Comparison of ENCODE assay signal across 1 cellular context in the genomic region with DNA sequence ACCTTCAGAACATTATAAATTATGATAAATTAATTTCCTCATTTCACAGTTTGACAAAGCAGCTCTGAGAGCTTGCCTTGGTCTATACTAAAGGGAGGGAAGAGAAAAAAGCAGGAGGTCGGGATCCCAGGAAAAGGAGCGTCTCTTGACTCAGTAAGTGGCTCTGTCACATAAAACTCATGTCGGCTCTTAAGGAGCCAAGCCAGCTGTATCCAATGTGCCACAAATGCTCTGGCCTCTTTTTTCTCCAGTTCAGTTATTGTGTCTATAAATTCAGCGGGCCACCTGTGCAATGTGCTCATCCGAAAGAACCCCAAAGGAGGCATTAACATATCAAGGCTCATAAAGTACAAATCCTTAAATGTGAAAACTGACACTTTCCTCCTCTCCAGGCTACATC.
TF ChIP-seq lines count a peak whose summit lies in the region.

No MANE protein-coding gene starts in this region.

TF ChIP-seq in GM23338, 12 proteins besides CTCF, POLR2A, EP300 and RAD21 (continued from another document):
- TF ChIP-seq JUNB (IDR thresholded peaks at IDR 0.05; ENCODE audit: unreplicated experiment) (no peak), POLR2AphosphoS5 (IDR thresholded peaks at IDR 0.05; ENCODE audit: low read depth) (no peak)
- TF ChIP-seq, protein P1, sequence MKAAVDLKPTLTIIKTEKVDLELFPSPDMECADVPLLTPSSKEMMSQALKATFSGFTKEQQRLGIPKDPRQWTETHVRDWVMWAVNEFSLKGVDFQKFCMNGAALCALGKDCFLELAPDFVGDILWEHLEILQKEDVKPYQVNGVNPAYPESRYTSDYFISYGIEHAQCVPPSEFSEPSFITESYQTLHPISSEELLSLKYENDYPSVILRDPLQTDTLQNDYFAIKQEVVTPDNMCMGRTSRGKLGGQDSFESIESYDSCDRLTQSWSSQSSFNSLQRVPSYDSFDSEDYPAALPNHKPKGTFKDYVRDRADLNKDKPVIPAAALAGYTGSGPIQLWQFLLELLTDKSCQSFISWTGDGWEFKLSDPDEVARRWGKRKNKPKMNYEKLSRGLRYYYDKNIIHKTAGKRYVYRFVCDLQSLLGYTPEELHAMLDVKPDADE (IDR thresholded peaks at IDR 0.05), result no peak
- TF ChIP-seq, protein P2, sequence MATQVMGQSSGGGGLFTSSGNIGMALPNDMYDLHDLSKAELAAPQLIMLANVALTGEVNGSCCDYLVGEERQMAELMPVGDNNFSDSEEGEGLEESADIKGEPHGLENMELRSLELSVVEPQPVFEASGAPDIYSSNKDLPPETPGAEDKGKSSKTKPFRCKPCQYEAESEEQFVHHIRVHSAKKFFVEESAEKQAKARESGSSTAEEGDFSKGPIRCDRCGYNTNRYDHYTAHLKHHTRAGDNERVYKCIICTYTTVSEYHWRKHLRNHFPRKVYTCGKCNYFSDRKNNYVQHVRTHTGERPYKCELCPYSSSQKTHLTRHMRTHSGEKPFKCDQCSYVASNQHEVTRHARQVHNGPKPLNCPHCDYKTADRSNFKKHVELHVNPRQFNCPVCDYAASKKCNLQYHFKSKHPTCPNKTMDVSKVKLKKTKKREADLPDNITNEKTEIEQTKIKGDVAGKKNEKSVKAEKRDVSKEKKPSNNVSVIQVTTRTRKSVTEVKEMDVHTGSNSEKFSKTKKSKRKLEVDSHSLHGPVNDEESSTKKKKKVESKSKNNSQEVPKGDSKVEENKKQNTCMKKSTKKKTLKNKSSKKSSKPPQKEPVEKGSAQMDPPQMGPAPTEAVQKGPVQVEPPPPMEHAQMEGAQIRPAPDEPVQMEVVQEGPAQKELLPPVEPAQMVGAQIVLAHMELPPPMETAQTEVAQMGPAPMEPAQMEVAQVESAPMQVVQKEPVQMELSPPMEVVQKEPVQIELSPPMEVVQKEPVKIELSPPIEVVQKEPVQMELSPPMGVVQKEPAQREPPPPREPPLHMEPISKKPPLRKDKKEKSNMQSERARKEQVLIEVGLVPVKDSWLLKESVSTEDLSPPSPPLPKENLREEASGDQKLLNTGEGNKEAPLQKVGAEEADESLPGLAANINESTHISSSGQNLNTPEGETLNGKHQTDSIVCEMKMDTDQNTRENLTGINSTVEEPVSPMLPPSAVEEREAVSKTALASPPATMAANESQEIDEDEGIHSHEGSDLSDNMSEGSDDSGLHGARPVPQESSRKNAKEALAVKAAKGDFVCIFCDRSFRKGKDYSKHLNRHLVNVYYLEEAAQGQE (IDR thresholded peaks at IDR 0.05; ENCODE audit: unreplicated experiment), result no peak
